Comparison of ENCODE assay signal across 8 cellular contexts in genomic region chr10:24209421-24209770, GRCh38. TPM values are rescaled to one million over a fixed set of nuclear protein-coding genes. Genes with fewer than 3 reads are reported as not detected.
DNase-seq lines count a peak whose midpoint lies in the region; ATAC-seq and TF ChIP-seq lines count a peak whose summit lies in the region.

No MANE protein-coding gene starts in this region.

- H3K9me3 ChIP-seq in DOHH2 (ENCODE audit: control insufficient read depth, insufficient read depth, low read length), result no peaks in the 10 kb centered on the region
- no peaks in the 10 kb centered on the region for H3K9me3 ChIP-seq in Karpas-422 (ENCODE audit: low read length)

- H3K27me3 ChIP-seq in DOHH2 (ENCODE audit: control insufficient read depth, low read length), result peaks cover 25% of the 10 kb centered on the region
- no peaks in the 10 kb centered on the region for H3K27me3 ChIP-seq in Karpas-422 (ENCODE audit: low read length)

- H3K4me3 Mint-ChIP-seq in MCF 10A (ENCODE audit: unreplicated experiment) (peak overlapping the region; percentile 76), memory B cell (peak overlapping the region; percentile 62), type B pancreatic cell (peak overlapping the region; percentile 96)

- TF ChIP-seq CTCF in DOHH2 (IDR thresholded peaks at IDR 0.05; ENCODE audit: low read depth, low read length, poor library complexity, severe bottlenecking) (no peak), MCF 10A (IDR thresholded peaks at IDR 0.05; ENCODE audit: unreplicated experiment) (no peak), type B pancreatic cell (conservative IDR thresholded peaks at IDR 0.05) (no peak)

- H3K4me1 Mint-ChIP-seq in MCF 10A (ENCODE audit: insufficient read depth, unreplicated experiment) (peaks cover 22% of the 10 kb centered on the region), memory B cell (peaks cover 5% of the 10 kb centered on the region), type B pancreatic cell (ENCODE audit: unreplicated experiment) (peaks cover 71% of the 10 kb centered on the region)

- H3K9me2 ChIP-seq in DOHH2 (replicated peaks; ENCODE audit: control insufficient read depth, low read length) (no peaks in the 10 kb centered on the region), Karpas-422 (replicated peaks; ENCODE audit: insufficient read depth, low read length) (no peaks in the 10 kb centered on the region)

- CTCF ChIA-PET in MCF 10A (lab: Yijun Ruan, JAX), result interaction anchor here (0.5 to 1.4 kb wide), 19 partner anchors 12 to 1514 kb away, joined by 3 to 7 read pairs (median 4); no protein-coding TSS in a partner anchor

- peak overlapping the region; percentile 1 for H3K27ac Mint-ChIP-seq in MCF 10A (ENCODE audit: low read depth, unreplicated experiment)
- H3K27ac Mint-ChIP-seq in memory B cell, result no peak overlapping the region
- peak overlapping the region; percentile 91 for H3K27ac Mint-ChIP-seq in type B pancreatic cell

- ATAC-seq in GM21515 (IDR thresholded peaks at IDR 0.05; ENCODE audit: unreplicated experiment) (peak; percentile 31), memory B cell (ENCODE audit: low read depth) (no peak)

- H3K9me3 Mint-ChIP-seq in MCF 10A (ENCODE audit: unreplicated experiment) (no peaks in the 10 kb centered on the region), memory B cell (peaks cover 2% of the 10 kb centered on the region), type B pancreatic cell (no peaks in the 10 kb centered on the region)

- H3K4me3 ChIP-seq in DOHH2 (ENCODE audit: low read length) (peak overlapping the region; percentile 53), Karpas-422 (ENCODE audit: low read length) (no peak overlapping the region)

- H3K27ac ChIP-seq in DOHH2 (ENCODE audit: low read depth, low read length), result no peak overlapping the region; the same call in 1 of the 2 replicates
- H3K27ac ChIP-seq in Karpas-422 (ENCODE audit: low read length), result no peak overlapping the region

- POLR2A ChIA-PET in MCF 10A (lab: Yijun Ruan, JAX), result interaction anchor here (0.6 to 3.0 kb wide), 15 partner anchors 20 to 512 kb away, joined by 3 to 29 read pairs (median 5); no protein-coding TSS in a partner anchor

- H3K27me3 Mint-ChIP-seq in MCF 10A (ENCODE audit: insufficient read depth, unreplicated experiment) (no peaks in the 10 kb centered on the region), memory B cell (peaks cover 13% of the 10 kb centered on the region), type B pancreatic cell (no peaks in the 10 kb centered on the region)

- H4K20me1 ChIP-seq in DOHH2 (ENCODE audit: control insufficient read depth, insufficient read depth, low read depth, low read length) (no peaks in the 10 kb centered on the region), Karpas-422 (ENCODE audit: insufficient read depth, low read depth, low read length) (no peaks in the 10 kb centered on the region)

- no peaks in the 10 kb centered on the region for H3K36me3 ChIP-seq in DOHH2 (ENCODE audit: control insufficient read depth, low read length)
- no peaks in the 10 kb centered on the region for H3K36me3 ChIP-seq in Karpas-422 (ENCODE audit: insufficient read depth, low read length)

- DNase-seq in LHCN-M2 (ENCODE audit: low read depth) (peak; percentile 19), MCF 10A (ENCODE audit: unreplicated experiment) (peak; percentile 38), memory B cell (ENCODE audit: low spot score in 2 of 2) (no peak), type B pancreatic cell (ENCODE audit: extremely low spot score, unreplicated experiment) (no peak), Karpas-422 (no peak), NCI-H2227 treated with DMSO at 0.1 percent for 48 hours (lab: John Stamatoyannopoulos, UW) (no peak)

- H3K9ac ChIP-seq in Karpas-422 (ENCODE audit: low read length), result no peak overlapping the region

- no peaks in the 10 kb centered on the region for H3K79me2 ChIP-seq in DOHH2 (ENCODE audit: control insufficient read depth, low read length)
- no peaks in the 10 kb centered on the region for H3K79me2 ChIP-seq in Karpas-422 (ENCODE audit: low read length)

- intact Hi-C loops in MCF 10A (cut with micrococcal nuclease), result no loop called here

- H3K36me3 Mint-ChIP-seq in MCF 10A (ENCODE audit: insufficient read depth, unreplicated experiment), result no peaks in the 10 kb centered on the region
- no peaks in the 10 kb centered on the region for H3K36me3 Mint-ChIP-seq in memory B cell
- H3K36me3 Mint-ChIP-seq in type B pancreatic cell, result peaks cover 10% of the 10 kb centered on the region

- H3K4me1 ChIP-seq in DOHH2 (ENCODE audit: control insufficient read depth, low read length) (peaks cover 31% of the 10 kb centered on the region), Karpas-422 (ENCODE audit: low read length) (no peaks in the 10 kb centered on the region)

- no peak overlapping the region for H2AFZ ChIP-seq in Karpas-422 (ENCODE audit: low read length)

- no peaks in the 10 kb centered on the region for H3F3A ChIP-seq in DOHH2 (ENCODE audit: control insufficient read depth, insufficient read depth)

- H3K4me2 ChIP-seq in DOHH2 (ENCODE audit: low read length) (peak overlapping the region; percentile 54), Karpas-422 (ENCODE audit: low read depth, low read length, poor library complexity, severe bottlenecking) (no peak overlapping the region)

- BruUV-seq in MCF 10A (replicated peaks; lab: Mats Ljungman, UMichigan), result no TSS peak

RNA-seq across cellular contexts. Expression of gene KIAA1217, which starts 0.5 kb away (rescaled TPM):
- total RNA-seq in LHCN-M2 (2014; rRNA removed), result 5.2 and 5.5 TPM in 2 replicates
- 2.9 TPM for polyA plus RNA-seq in LHCN-M2 (2012)
- total RNA-seq in MCF 10A (2022), result 48.3 and 48.7 TPM in 2 replicates
- total RNA-seq in type B pancreatic cell (ENCODE audit: low replicate concordance), result 73.2 and 99.0 TPM in 2 replicates
- total RNA-seq in Karpas-422 (2014; rRNA removed; shearing (Covaris generic); ENCODE audit: low replicate concordance), result not detected in 2 replicates

Comparison
In these comparisons a context has a peak if more than half of its experiments do, and no peak if none do; other contexts are left out.
1. DNase-seq: peak in LHCN-M2 (single experiment) and MCF 10A (single experiment); none in memory B cell (0 of 2), type B pancreatic cell (single experiment), Karpas-422 (single experiment) and NCI-H2227 treated with DMSO at 0.1 percent for 48 hours (single experiment).
2. Peak in every context shown above with its lines, with median percentiles within 50 percentile points of each other: H3K4me3 Mint-ChIP-seq.